Comparison of ENCODE assay signal across 8 cellular contexts in the genomic region with DNA sequence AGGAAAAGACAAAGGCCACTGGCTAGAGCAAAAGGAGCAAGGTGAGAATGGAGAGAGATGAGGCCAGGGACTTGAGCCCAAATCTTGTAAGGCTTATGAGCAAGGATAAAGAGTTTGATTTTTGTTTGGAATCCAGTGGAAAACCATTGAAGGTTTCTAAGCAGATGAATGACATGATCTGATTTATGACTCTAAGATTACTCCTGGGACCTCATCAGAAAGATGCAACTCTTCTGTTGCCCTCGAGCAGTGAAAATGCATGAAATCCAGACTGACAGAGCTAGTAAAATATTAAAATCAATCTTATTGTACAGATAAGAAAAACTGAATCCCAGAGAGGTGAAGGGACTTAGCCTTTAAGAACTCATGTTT. TPM values are rescaled to one million over a fixed set of nuclear protein-coding genes. Genes with fewer than 3 reads are reported as not detected.
DNase-seq lines count a peak whose midpoint lies in the region; ATAC-seq and TF ChIP-seq lines count a peak whose summit lies in the region.

No MANE protein-coding gene starts in this region.

- no peak overlapping the region for H2AFZ ChIP-seq in mesenchymal stem cell (ENCODE audit: low read depth, low read length)

- no peak overlapping the region for H4K91ac ChIP-seq in mesenchymal stem cell (ENCODE audit: low read length)

- H3K14ac ChIP-seq in mesenchymal stem cell (ENCODE audit: low read length in 2 of 2) = no peak overlapping the region

- no peak overlapping the region for H2BK12ac ChIP-seq in mesenchymal stem cell (ENCODE audit: low read length in 2 of 2)

- peaks cover 63% of the 10 kb centered on the region for H3K4me1 Mint-ChIP-seq in brain

- H3K18ac ChIP-seq in mesenchymal stem cell (ENCODE audit: low read depth in 1 of 2, low read length in 2 of 2) = no peak overlapping the region

- no peak overlapping the region for H2AK5ac ChIP-seq in mesenchymal stem cell (ENCODE audit: low read length, severe bottlenecking)

- H2BK120ac ChIP-seq in mesenchymal stem cell (ENCODE audit: low read depth, low read length) = no peak overlapping the region

- 39 to 47% (median 41%) methylated on average over 1 of the region's 1 CpG for WGBS in heart left ventricle, 4 donors
- WGBS in mesenchymal stem cell = no CpG with 5 or more reads among the region's 1 CpG

- H3K4me2 ChIP-seq in mesenchymal stem cell (ENCODE audit: low read length, poor library complexity, severe bottlenecking) = peak overlapping the region; percentile 81

- H3K4me3 Mint-ChIP-seq in brain = peak overlapping the region; percentile 93 to 100 (median 98)

- H3K9me3 ChIP-seq in heart left ventricle (no peaks in the 10 kb centered on the region), mesenchymal stem cell (ENCODE audit: control insufficient read depth, low read length) (no peaks in the 10 kb centered on the region), uterus (no peaks in the 10 kb centered on the region)

- no peak for ATAC-seq in heart left ventricle
- no peak for ATAC-seq in Right ventricle myocardium inferior
- ATAC-seq in HG02571 (IDR thresholded peaks at IDR 0.05; ENCODE audit: unreplicated experiment) = no peak
- ATAC-seq in GM18511 (IDR thresholded peaks at IDR 0.05; ENCODE audit: unreplicated experiment) = no peak
- ATAC-seq in GM21825 (IDR thresholded peaks at IDR 0.05; ENCODE audit: unreplicated experiment) = no peak

- H3K4me3 ChIP-seq in heart left ventricle (peak overlapping the region; percentile 45 to 91 (median 77)), mesenchymal stem cell (ENCODE audit: insufficient read depth in 1 of 2, low read depth in 1 of 2, low read length in 2 of 2) (peak overlapping the region in 1 of 2 experiments; percentile 94), uterus (peak overlapping the region; percentile 69 to 91)

- no peak for TF ChIP-seq POLR2A in heart left ventricle (IDR thresholded peaks at IDR 0.05)
- no peak for TF ChIP-seq POLR2A in uterus (IDR thresholded peaks at IDR 0.05)

- no peak overlapping the region for H2BK15ac ChIP-seq in mesenchymal stem cell (ENCODE audit: low read depth, poor library complexity, severe bottlenecking)

- peaks cover 13% of the 10 kb centered on the region for H3K27me3 Mint-ChIP-seq in brain

- H3K23ac ChIP-seq in mesenchymal stem cell (ENCODE audit: low read length in 2 of 2) = no peak overlapping the region

- H2BK5ac ChIP-seq in mesenchymal stem cell (ENCODE audit: low read depth, low read length, poor library complexity, severe bottlenecking) = no peak overlapping the region

- H3K9ac ChIP-seq in mesenchymal stem cell (ENCODE audit: low read length) = peak overlapping the region; percentile 96

- H3K27me3 ChIP-seq in heart left ventricle (no peaks in the 10 kb centered on the region), mesenchymal stem cell (ENCODE audit: control insufficient read depth in 1 of 2, insufficient read depth in 1 of 2, low read length in 2 of 2) (no peaks in the 10 kb centered on the region), uterus (no peaks in the 10 kb centered on the region)

- H3K9me3 Mint-ChIP-seq in brain = no peaks in the 10 kb centered on the region

- TF ChIP-seq CTCF in heart left ventricle (IDR thresholded peaks at IDR 0.05) (no peak), brain (conservative IDR thresholded peaks at IDR 0.05) (no peak), uterus (IDR thresholded peaks at IDR 0.05) (no peak)

- H3K4me1 ChIP-seq in heart left ventricle = peaks cover 13 to 66% (median 52%) of the 10 kb centered on the region in 12 donors
- no peaks in the 10 kb centered on the region for H3K4me1 ChIP-seq in mesenchymal stem cell (ENCODE audit: control insufficient read depth, insufficient read depth, low read depth, low read length)
- peaks cover 0 to 9% of the 10 kb centered on the region in 2 donors for H3K4me1 ChIP-seq in uterus

- intact Hi-C loops in heart left ventricle (cut with DNase I) (loop anchor here in 2 of 10 donors (2.0 to 5.0 kb wide), 2 partner anchors 37 kb away; no protein-coding TSS in a partner anchor), Right ventricle myocardium inferior (cut with DNase I) (loop anchor here (5.0 kb wide), 1 partner anchor 37 kb away; no protein-coding TSS in a partner anchor), uterus (cut with DNase I; ENCODE audit: low total_unique reads) (no loop called here)

- peak overlapping the region in 1 of 2 experiments; percentile 56 for H3K4ac ChIP-seq in mesenchymal stem cell (ENCODE audit: low read depth in 1 of 2, low read length in 2 of 2)

- H3K27ac Mint-ChIP-seq in brain = peak overlapping the region; percentile 92 to 97 (median 97)

- H3K36me3 Mint-ChIP-seq in brain = no peaks in the 10 kb centered on the region

- no peak overlapping the region for H4K8ac ChIP-seq in mesenchymal stem cell (ENCODE audit: low read length)

- H3K27ac ChIP-seq in heart left ventricle (peak overlapping the region in 11 of 12 donors; percentile 79 to 96 (median 90)), mesenchymal stem cell (ENCODE audit: low read length, poor library complexity, severe bottlenecking) (no peak overlapping the region), uterus (peak overlapping the region; percentile 80 to 83)

- DNase-seq in heart left ventricle (no peak), Right ventricle myocardium inferior (ENCODE audit: missing footprints) (no peak), mesenchymal stem cell (no peak), uterus (no peak)

- peaks cover 37% of the 10 kb centered on the region for H3K79me1 ChIP-seq in mesenchymal stem cell (replicated peaks; ENCODE audit: low read length, poor library complexity, severe bottlenecking)

- H3K36me3 ChIP-seq in heart left ventricle = no peaks in the 10 kb centered on the region
- H3K36me3 ChIP-seq in mesenchymal stem cell (ENCODE audit: control insufficient read depth in 1 of 2, insufficient read depth in 2 of 2, low read depth in 1 of 2, low read length in 2 of 2) = no peaks in the 10 kb centered on the region
- no peaks in the 10 kb centered on the region for H3K36me3 ChIP-seq in uterus

RNA-seq across cellular contexts. Expression of a gene that starts 0.7 kb away (rescaled TPM):
- total RNA-seq in heart left ventricle = 10 to 100 TPM; 25.1 to 52.0 (median 38.6) TPM
- polyA plus RNA-seq in heart left ventricle = 10 to 100 TPM in 1 of 2 donors, 1 to 10 TPM in 1; 2.3 to 38.7 TPM
- 25.8 TPM for total RNA-seq in Right ventricle myocardium inferior
- polyA plus RNA-seq in brain (ENCODE audit: insufficient read depth, low read depth, low replicate concordance) = 14.9 TPM
- 26.3 TPM for polyA plus RNA-seq in mesenchymal stem cell (2013, experiment 1 of 2)
- polyA plus RNA-seq in mesenchymal stem cell (2013, experiment 2 of 2) = 26.3 TPM
- 100 to 1,000 TPM in 1 of 4 donors, 10 to 100 TPM in 3; 39.0 to 152 (median 63.3) TPM for total RNA-seq in uterus

RNA-seq across cellular contexts. Expression of a gene that starts 0.7 kb away (rescaled TPM):
- total RNA-seq in heart left ventricle (10 to 100 TPM in 8 of 9 donors, 1 to 10 TPM in 1; 8.8 to 39.0 (median 33.9) TPM), Right ventricle myocardium inferior (34.9 TPM), uterus (10 to 100 TPM; 26.9 to 71.3 (median 43.9) TPM)
- polyA plus RNA-seq in heart left ventricle (10 to 100 TPM in 1 of 2 donors, 1 to 10 TPM in 1; 6.1 to 25.4 TPM), brain (ENCODE audit: insufficient read depth, low read depth, low replicate concordance) (8.0 TPM)
- 14.4 TPM for polyA plus RNA-seq in mesenchymal stem cell (2013, experiment 1 of 2)
- polyA plus RNA-seq in mesenchymal stem cell (2013, experiment 2 of 2) = 14.2 TPM
